Comparison of ENCODE assay signal across 9 cellular contexts in genomic region chr13:37001921-37002250, GRCh38. TPM values are rescaled to one million over a fixed set of nuclear protein-coding genes. Genes with fewer than 3 reads are reported as not detected.
DNase-seq lines count a peak whose midpoint lies in the region; ATAC-seq, FAIRE-seq and TF ChIP-seq lines count a peak whose summit lies in the region.
"Had no signal": no experiment of that assay in that cellular context is flagged by ENCODE, and none has a peak within 500 bp of the region (broad histone marks: within the 10 kb centered on the region; RNA-seq: fewer than 3 reads in every experiment).

No MANE protein-coding gene starts in this region.

- peak overlapping the region; percentile 93 for H3K27ac ChIP-seq in DOHH2 (ENCODE audit: low read depth, low read length)
- H3K27ac ChIP-seq in KMS-11: peak overlapping the region; percentile 98; the same call in 1 of the 2 replicates
- H3K27ac ChIP-seq in GM12878 (ENCODE audit: control insufficient read depth, insufficient read depth): peak overlapping the region; percentile 92

- H3K27me3 Mint-ChIP-seq in naive thymus-derived CD8-positive, alpha-beta T cell: peaks cover 0 to 5% (median 0%) of the 10 kb centered on the region in 5 donors

- TF ChIP-seq RAD21 in GM12878 (IDR thresholded peaks at IDR 0.05; ENCODE audit: insufficient read depth, low read depth, low read length): no peak

- peaks cover 0 to 39% (median 4%) of the 10 kb centered on the region in 3 donors for H3K36me3 Mint-ChIP-seq in naive thymus-derived CD8-positive, alpha-beta T cell

- peak overlapping the region in 9 of 10 donors; percentile 99 to 100 (median 100) for H3K4me3 Mint-ChIP-seq in naive thymus-derived CD8-positive, alpha-beta T cell

- H3K9ac ChIP-seq in KMS-11 (no peak overlapping the region; the same call in 1 of the 2 replicates), GM12878 (ENCODE audit: control insufficient read depth, insufficient read depth, low read length) (peak overlapping the region; percentile 86)

- peaks cover 14 to 39% (median 33%) of the 10 kb centered on the region in 4 donors for H3K4me1 Mint-ChIP-seq in naive thymus-derived CD8-positive, alpha-beta T cell

- H3K27ac Mint-ChIP-seq in naive thymus-derived CD8-positive, alpha-beta T cell: peak overlapping the region; percentile 99 to 100 (median 100)

- POLR2A ChIA-PET in GM12878 (lab: Charles Lee): no interaction called here
- POLR2A ChIA-PET in naive thymus-derived CD8-positive, alpha-beta T cell (lab: Charles Lee): interaction anchor here (5.7 kb wide), 1 partner anchor 57 kb away, joined by 76 read pairs; the partner anchor contains the start of gene SUPT20H

- H3F3A ChIP-seq in DOHH2 (ENCODE audit: control insufficient read depth, insufficient read depth): peaks cover 14% of the 10 kb centered on the region

- H3K9me2 ChIP-seq in DOHH2 (replicated peaks; ENCODE audit: control insufficient read depth, low read length): no peaks in the 10 kb centered on the region

- peak overlapping the region; percentile 88 for H3K4me2 ChIP-seq in DOHH2 (ENCODE audit: low read length)
- H3K4me2 ChIP-seq in KMS-11: peak overlapping the region; percentile 59
- peak overlapping the region; percentile 85 for H3K4me2 ChIP-seq in GM12878 (ENCODE audit: control insufficient read depth, insufficient read depth)

- DNase-seq in GM12878 (ENCODE audit: low read depth, low spot score): no peak
- DNase-seq in naive thymus-derived CD8-positive, alpha-beta T cell: no peak
- DNase-seq in GM13977 (ENCODE audit: low spot score): no peak
- DNase-seq in NCI-H2196 (lab: John Stamatoyannopoulos, UW; ENCODE audit: unreplicated experiment): no peak
- DNase-seq in NCI-H446 (lab: John Stamatoyannopoulos, UW): no peak
- DNase-seq: SHP77 treated with DMSO at 0.1 percent for 48 hours had no signal

- intact Hi-C loops in GM12878 (cut with micrococcal nuclease; ENCODE audit: unreplicated experiment): loop anchor here (2.0 kb wide), 1 partner anchor 57 kb away; the partner anchor contains the start of gene SUPT20H

- no peak overlapping the region for H2AFZ ChIP-seq in KMS-11 (ENCODE audit: low read depth)
- no peak overlapping the region for H2AFZ ChIP-seq in GM12878 (ENCODE audit: control insufficient read depth, low read depth, low read length)

- TF ChIP-seq EP300 in GM12878 (IDR thresholded peaks at IDR 0.05; ENCODE audit: borderline replicate concordance in 1 of 2, control insufficient read depth in 1 of 2, low read depth in 2 of 2, low read length in 2 of 2): no peak

- peaks cover 6% of the 10 kb centered on the region for H4K20me1 ChIP-seq in DOHH2 (ENCODE audit: control insufficient read depth, insufficient read depth, low read depth, low read length)
- no peaks in the 10 kb centered on the region for H4K20me1 ChIP-seq in KMS-11 (ENCODE audit: insufficient read depth)
- H4K20me1 ChIP-seq in GM12878 (ENCODE audit: control insufficient read depth, insufficient read depth): no peaks in the 10 kb centered on the region

- SMC1A ChIA-PET in GM12878 (lab: Charles Lee; ENCODE audit: uncharacterized antibody, unreplicated experiment): interaction anchor here (1.0 kb wide), 1 partner anchor 10 kb away, joined by 3 read pairs; no protein-coding TSS in a partner anchor

- TF ChIP-seq POLR2A in GM12878 (IDR thresholded peaks at IDR 0.05; ENCODE audit: low read depth, low read length): no peak

- RAD21 ChIA-PET in GM12878 (lab: Charles Lee; ENCODE audit: unreplicated experiment): no interaction called here

- no TSS peak for BruUV-seq in GM12878 (replicated peaks; lab: Mats Ljungman, UMichigan)

- CTCF ChIA-PET in GM12878 (lab: Yijun Ruan, JAX): interaction anchor here (1.5 kb wide), 1 partner anchor 46 kb away, joined by 4 read pairs; no protein-coding TSS in a partner anchor

- peaks cover 0 to 5% (median 0%) of the 10 kb centered on the region in 9 donors for H3K9me3 Mint-ChIP-seq in naive thymus-derived CD8-positive, alpha-beta T cell

- H3K9me3 ChIP-seq in DOHH2 (ENCODE audit: control insufficient read depth, insufficient read depth, low read length): no peaks in the 10 kb centered on the region
- H3K9me3 ChIP-seq in GM12878 (replicated peaks; ENCODE audit: control insufficient read depth, insufficient read depth, low read length): no peaks in the 10 kb centered on the region
- H3K9me3 ChIP-seq: neutrophil had no signal

- no peak for ATAC-seq in GM12878
- ATAC-seq in naive thymus-derived CD8-positive, alpha-beta T cell: no peak

- 33% methylated on average over 3 of the region's 3 CpGs for WGBS in GM12878 (ENCODE audit: insufficient coverage, insufficient replicate concordance, low lambda C conversion rate, missing lambda C conversion rate)

- H3K4me3 ChIP-seq in DOHH2 (ENCODE audit: low read length) (peak overlapping the region; percentile 89), KMS-11 (IDR thresholded peaks at IDR 0.05; ENCODE audit: insufficient read depth, low read depth, low read length) (no peak overlapping the region), GM12878 (peak overlapping the region; percentile 82)

- H3K79me2 ChIP-seq in DOHH2 (ENCODE audit: control insufficient read depth, low read length): peaks cover 76% of the 10 kb centered on the region
- H3K79me2 ChIP-seq in KMS-11 (ENCODE audit: insufficient read depth, low read depth): peaks cover 39% of the 10 kb centered on the region
- H3K79me2 ChIP-seq in GM12878 (ENCODE audit: control insufficient read depth, insufficient read depth, low read length): peaks cover 36% of the 10 kb centered on the region

- no peak for TF ChIP-seq CTCF in DOHH2 (IDR thresholded peaks at IDR 0.05; ENCODE audit: low read depth, low read length, poor library complexity, severe bottlenecking)
- no peak for TF ChIP-seq CTCF in KMS-11 (conservative IDR thresholded peaks at IDR 0.05; ENCODE audit: low read depth, low read length)
- no peak for TF ChIP-seq CTCF in GM12878 (IDR thresholded peaks at IDR 0.05 in 2 of 3, conservative IDR thresholded peaks at IDR 0.05 in 1 of 3; ENCODE audit: control insufficient read depth in 2 of 3, extremely low read depth in 1 of 3, insufficient read depth in 1 of 3, low read depth in 3 of 3, low read length in 3 of 3)
- no peak for TF ChIP-seq CTCF in GM13977 (IDR thresholded peaks at IDR 0.05; ENCODE audit: extremely low read depth, insufficient read depth, missing control alignments)

- H3K27me3 ChIP-seq in DOHH2 (ENCODE audit: control insufficient read depth, low read length) (no peaks in the 10 kb centered on the region), KMS-11 (ENCODE audit: insufficient read depth, low read depth) (no peaks in the 10 kb centered on the region), GM12878 (replicated peaks in 1 of 2; ENCODE audit: control insufficient read depth in 2 of 2, insufficient read depth in 2 of 2, low read length in 1 of 2) (no peaks in the 10 kb centered on the region)
- H3K27me3 ChIP-seq: neutrophil had no signal

- H3K36me3 ChIP-seq in DOHH2 (ENCODE audit: control insufficient read depth, low read length) (peaks cover 69% of the 10 kb centered on the region), KMS-11 (ENCODE audit: insufficient read depth) (no peaks in the 10 kb centered on the region), GM12878 (ENCODE audit: control insufficient read depth in 2 of 2, insufficient read depth in 2 of 2, low read length in 1 of 2) (peaks cover 0 to 12% of the 10 kb centered on the region in 2 experiments; a peak in 2 of 4 replicates)

- peaks cover 20% of the 10 kb centered on the region for H3K4me1 ChIP-seq in DOHH2 (ENCODE audit: control insufficient read depth, low read length)
- peaks cover 10% of the 10 kb centered on the region for H3K4me1 ChIP-seq in KMS-11 (ENCODE audit: low read depth, poor library complexity, severe bottlenecking)
- peaks cover 4% of the 10 kb centered on the region; the same call in 1 of the 2 replicates for H3K4me1 ChIP-seq in GM12878 (ENCODE audit: control insufficient read depth, insufficient read depth, low read length)

- in situ Hi-C loops in GM12878 (cut with MboI): no loop called here
- in situ Hi-C loops in GM13977 (cut with MboI; ENCODE audit: low pct_unique_long_range_greater_than_20kb, low sequenced_read_pairs, unreplicated experiment): no loop called here

- FAIRE-seq in GM12878 (lab: Jason Lieb, UNC): no peak

RNA-seq across cellular contexts. Expression of gene EXOSC8, which starts 1.3 kb away (rescaled TPM):
- total RNA-seq in GM12878 (2013; cell fraction: nucleolus; rRNA removed): 68.2 and 75.3 TPM in 2 replicates
- total RNA-seq in GM12878 (2014; rRNA removed) (72.9 and 82.5 TPM in 2 replicates), GM12878 (2014; rRNA removed; fragmentation: Illumina TruSeq; extraction: Trizol) (87.0 and 96.0 TPM in 2 replicates), GM12878 (2021) (68.5 and 69.0 TPM in 2 replicates)
- polyA plus RNA-seq in GM12878 (2011; ENCODE audit: low read depth): 69.5 TPM
- polyA plus RNA-seq in GM12878 (2011; rRNA removed) (102 and 139 TPM in 2 replicates), GM12878 (2014; fragmentation: Illumina TruSeq; extraction: Trizol) (128 and 148 TPM in 2 replicates), GM12878 (2014; fragmentation: Nextera tagmentation; extraction: Ambion mirVana) (100 to 1,000 TPM; 548 to 553 TPM), GM12878 (2014; rRNA removed) (88.3 and 102 TPM in 2 replicates), GM12878 (2016; fragmentation: Nextera tagmentation; extraction: Ambion mirVana) (100 to 1,000 TPM; 237 to 264 TPM)
- polyA plus RNA-seq in GM12878 (2011; cell fraction: cytosol; rRNA removed): 52.8 and 64.0 TPM in 2 replicates
- 83.0 and 88.2 TPM in 2 replicates for polyA plus RNA-seq in GM12878 (2011; cell fraction: nucleus; rRNA removed)
- 64.0 and 86.5 TPM in 2 replicates for polyA plus RNA-seq in GM12878 (2012)
- polyA minus RNA-seq in GM12878 (2011; rRNA and poly(A)+ RNA removed): 31.8 and 43.3 TPM in 2 replicates
- 19.8 and 21.8 TPM in 2 replicates for polyA minus RNA-seq in GM12878 (2011; cell fraction: cytosol; rRNA and poly(A)+ RNA removed)
- polyA minus RNA-seq in GM12878 (2011; cell fraction: nucleus; rRNA and poly(A)+ RNA removed): 18.9 and 21.9 TPM in 2 replicates
- 10 to 100 TPM; 82.1 to 88.5 TPM for total RNA-seq in naive thymus-derived CD8-positive, alpha-beta T cell
- 10 to 100 TPM; 71.1 to 82.5 (median 80.4) TPM for polyA plus RNA-seq in naive thymus-derived CD8-positive, alpha-beta T cell

RNA-seq across cellular contexts. Expression of gene ALG5, which starts 2.7 kb away (rescaled TPM):
- total RNA-seq in GM12878 (2013; cell fraction: nucleolus; rRNA removed): 19.6 and 20.0 TPM in 2 replicates
- total RNA-seq in GM12878 (2014; rRNA removed) (42.6 and 45.1 TPM in 2 replicates), GM12878 (2014; rRNA removed; fragmentation: Illumina TruSeq; extraction: Trizol) (42.4 and 43.6 TPM in 2 replicates), GM12878 (2021) (30.8 and 34.3 TPM in 2 replicates)
- 20.8 TPM for polyA plus RNA-seq in GM12878 (2011; ENCODE audit: low read depth)
- polyA plus RNA-seq in GM12878 (2011; rRNA removed) (23.9 and 30.6 TPM in 2 replicates), GM12878 (2014; fragmentation: Illumina TruSeq; extraction: Trizol) (38.9 and 41.3 TPM in 2 replicates), GM12878 (2014; fragmentation: Nextera tagmentation; extraction: Ambion mirVana) (10 to 100 TPM; 61.6 to 79.9 TPM), GM12878 (2014; rRNA removed) (30.6 and 36.8 TPM in 2 replicates), GM12878 (2016; fragmentation: Nextera tagmentation; extraction: Ambion mirVana) (10 to 100 TPM; 71.3 to 82.2 TPM)
- polyA plus RNA-seq in GM12878 (2011; cell fraction: cytosol; rRNA removed): 7.9 and 8.4 TPM in 2 replicates
- 12.7 and 13.2 TPM in 2 replicates for polyA plus RNA-seq in GM12878 (2011; cell fraction: nucleus; rRNA removed)
- 25.4 and 32.8 TPM in 2 replicates for polyA plus RNA-seq in GM12878 (2012)
- polyA minus RNA-seq in GM12878 (2011; rRNA and poly(A)+ RNA removed): 5.9 and 6.3 TPM in 2 replicates
- polyA minus RNA-seq in GM12878 (2011; cell fraction: cytosol; rRNA and poly(A)+ RNA removed): 3.3 and 6.4 TPM in 2 replicates
- polyA minus RNA-seq in GM12878 (2011; cell fraction: nucleus; rRNA and poly(A)+ RNA removed): 34.2 and 40.4 TPM in 2 replicates
- 10 to 100 TPM; 22.5 to 27.4 TPM for total RNA-seq in naive thymus-derived CD8-positive, alpha-beta T cell
- 10 to 100 TPM; 61.9 to 89.5 (median 73.6) TPM for polyA plus RNA-seq in naive thymus-derived CD8-positive, alpha-beta T cell

RNA-seq across cellular contexts. Expression of gene SUPT20H, which starts 57.6 kb away (rescaled TPM):
- 176 and 190 TPM in 2 replicates for total RNA-seq in GM12878 (2013; cell fraction: nucleolus; rRNA removed)
- 32.9 and 35.0 TPM in 2 replicates for total RNA-seq in GM12878 (2014; rRNA removed)
- 52.3 and 53.5 TPM in 2 replicates for total RNA-seq in GM12878 (2014; rRNA removed; fragmentation: Illumina TruSeq; extraction: Trizol)
- 37.0 and 40.0 TPM in 2 replicates for total RNA-seq in GM12878 (2021)
- polyA plus RNA-seq in GM12878 (2011; ENCODE audit: low read depth): 15.1 TPM
- polyA plus RNA-seq in GM12878 (2011; rRNA removed): 61.1 and 71.6 TPM in 2 replicates
- 30.8 and 33.6 TPM in 2 replicates for polyA plus RNA-seq in GM12878 (2011; cell fraction: cytosol; rRNA removed)
- 61.8 and 66.6 TPM in 2 replicates for polyA plus RNA-seq in GM12878 (2011; cell fraction: nucleus; rRNA removed)
- 26.3 and 28.4 TPM in 2 replicates for polyA plus RNA-seq in GM12878 (2012)
- polyA plus RNA-seq in GM12878 (2014; fragmentation: Illumina TruSeq; extraction: Trizol): 69.8 and 94.1 TPM in 2 replicates
- polyA plus RNA-seq in GM12878 (2014; fragmentation: Nextera tagmentation; extraction: Ambion mirVana): 10 to 100 TPM; 12.3 to 13.9 TPM
- polyA plus RNA-seq in GM12878 (2014; rRNA removed): 37.4 and 43.0 TPM in 2 replicates
- 10 to 100 TPM; 52.0 to 60.3 TPM for polyA plus RNA-seq in GM12878 (2016; fragmentation: Nextera tagmentation; extraction: Ambion mirVana)
- polyA minus RNA-seq in GM12878 (2011; rRNA and poly(A)+ RNA removed): 53.2 and 54.9 TPM in 2 replicates
- 16.2 and 16.3 TPM in 2 replicates for polyA minus RNA-seq in GM12878 (2011; cell fraction: cytosol; rRNA and poly(A)+ RNA removed)
- 63.0 and 89.1 TPM in 2 replicates for polyA minus RNA-seq in GM12878 (2011; cell fraction: nucleus; rRNA and poly(A)+ RNA removed)
- 100 to 1,000 TPM; 114 to 119 TPM for total RNA-seq in naive thymus-derived CD8-positive, alpha-beta T cell
- 10 to 100 TPM; 45.4 to 59.1 (median 45.8) TPM for polyA plus RNA-seq in naive thymus-derived CD8-positive, alpha-beta T cell
